25 cellular contexts compared by ENCODE assay signal in genomic region chr3:154089416-154090115, GRCh38. TPM values are rescaled to one million over a fixed set of nuclear protein-coding genes. Genes with fewer than 3 reads are reported as not detected.
A peak's percentile ranks its signal among the peaks of the same experiment; 100 is the strongest.
DNase-seq lines count a peak whose midpoint lies in the region; ATAC-seq and TF ChIP-seq lines count a peak whose summit lies in the region.
"Had no signal": no experiment of that assay in that cellular context is flagged by ENCODE, and none has a peak within 500 bp of the region (broad histone marks: within the 10 kb centered on the region; RNA-seq: fewer than 3 reads in every experiment).

No MANE protein-coding gene starts in this region.

- H4K20me1 ChIP-seq in SK-N-SH (ENCODE audit: insufficient read depth): no peaks in the 10 kb centered on the region

- CTCF ChIA-PET in SK-N-SH (lab: Yijun Ruan, JAX): interaction anchor here (5.7 kb wide), 1 partner anchor 164 kb away, joined by 40 read pairs; no protein-coding TSS in a partner anchor

- H3K4me3 ChIP-seq in SK-N-SH (ENCODE audit: low read depth in 2 of 2, low read length in 1 of 2) (no peak overlapping the region), brain microvascular endothelial cell (ENCODE audit: low read depth, low read length) (no peak overlapping the region)
- H3K4me3 ChIP-seq: cardiac muscle cell, HAP-1, neural progenitor cell, psoas muscle, tibial nerve had no signal

- ATAC-seq in left colon (peak; percentile 48), HG02763 (IDR thresholded peaks at IDR 0.05; ENCODE audit: unreplicated experiment) (no peak)
- ATAC-seq: left cardiac atrium, psoas muscle, T-helper 17 cell had no signal

- H3K27me3 ChIP-seq in SK-N-SH (ENCODE audit: insufficient read depth) (no peaks in the 10 kb centered on the region), brain microvascular endothelial cell (replicated peaks) (no peaks in the 10 kb centered on the region)
- H3K27me3 ChIP-seq: cardiac muscle cell, neural progenitor cell, tibial nerve had no signal

- intact Hi-C loops in left colon (cut with DNase I, micrococcal nuclease): no loop called here

- no peaks in the 10 kb centered on the region for H3K9me2 ChIP-seq in SK-N-SH

- H3K36me3 Mint-ChIP-seq in type B pancreatic cell: peaks cover 4% of the 10 kb centered on the region
- H3K36me3 Mint-ChIP-seq: neural progenitor cell had no signal

- H3K9me3 Mint-ChIP-seq in type B pancreatic cell: no peaks in the 10 kb centered on the region
- H3K9me3 Mint-ChIP-seq: dendritic cell treated with granulocyte-macrophage colony-stimulating factor and Interleukin-4, amounts not matched to agents 40 ng/mL and 50 ng/mL, for 4 days; neural progenitor cell had no signal

- H3K4me3 Mint-ChIP-seq in type B pancreatic cell: peak overlapping the region; percentile 68
- H3K4me3 Mint-ChIP-seq: dendritic cell treated with granulocyte-macrophage colony-stimulating factor and Interleukin-4, amounts not matched to agents 40 ng/mL and 50 ng/mL, for 4 days; neural progenitor cell; T-helper 17 cell had no signal

- H3K79me2 ChIP-seq in SK-N-SH (ENCODE audit: insufficient read depth): no peaks in the 10 kb centered on the region

- H3K4me1 Mint-ChIP-seq in type B pancreatic cell (ENCODE audit: unreplicated experiment): peaks cover 6% of the 10 kb centered on the region
- H3K4me1 Mint-ChIP-seq: neural progenitor cell had no signal

- DNase-seq in NCI-H2196 (lab: John Stamatoyannopoulos, UW; ENCODE audit: unreplicated experiment) (peak; percentile 20), NCI-H2196 treated with DMSO at 0.1 percent for 48 hours (lab: John Stamatoyannopoulos, UW; ENCODE audit: unreplicated experiment) (no peak), SK-N-SH (peak; percentile 44), left colon (no peak), type B pancreatic cell (ENCODE audit: extremely low spot score, unreplicated experiment) (no peak), epidermal melanocyte (ENCODE audit: insufficient read length, low spot score) (no peak), brain microvascular endothelial cell (no peak)
- DNase-seq: activated CD4-positive, alpha-beta T cell treated with anti-CD3 and anti-CD28 coated beads, Interleukin-2, amount 50 U/mL, for 48 hours; activated effector memory CD4-positive, alpha-beta T cell treated with anti-CD3 and anti-CD28 coated beads, Interleukin-2, amount 50 U/mL, for 16 hours; Kasumi-1; left cardiac atrium; NCI-H1092 treated with DMSO at 0.1 percent for 48 hours; NCI-H2107; NCI-H774; psoas muscle; SHP77 treated with DMSO at 0.1 percent for 48 hours; stimulated activated naive CD4-positive, alpha-beta T cell treated with Interleukin-2 at 50 U/mL for 16 hours; T-helper 17 cell; WERI-Rb-1 had no signal

- TF ChIP-seq RAD21 in SK-N-SH (IDR thresholded peaks at IDR 0.05; ENCODE audit: low read length): no peak

- 62% methylated on average over 11 of the region's 11 CpGs for WGBS in SK-N-SH (ENCODE audit: low lambda C conversion rate)

- POLR2A ChIA-PET in SK-N-SH (lab: Yijun Ruan, JAX): no interaction called here

- no peaks in the 10 kb centered on the region for H3K27me3 Mint-ChIP-seq in type B pancreatic cell
- H3K27me3 Mint-ChIP-seq: dendritic cell treated with granulocyte-macrophage colony-stimulating factor and Interleukin-4, amounts not matched to agents 40 ng/mL and 50 ng/mL, for 4 days had no signal

- in situ Hi-C loops in brain microvascular endothelial cell (cut with HindIII; ENCODE audit: low pct_ligation_motif_present, low sequenced_read_pairs): no loop called here

- no peaks in the 10 kb centered on the region for H3F3A ChIP-seq in SK-N-SH (replicated peaks; ENCODE audit: insufficient read depth)

- H3K9me3 ChIP-seq in SK-N-SH: no peaks in the 10 kb centered on the region
- H3K9me3 ChIP-seq: HAP-1, psoas muscle, tibial nerve had no signal

- TF ChIP-seq EP300 in SK-N-SH (IDR thresholded peaks at IDR 0.05; ENCODE audit: borderline replicate concordance in 1 of 2, low read depth in 1 of 2, low read length in 1 of 2): no peak

- H3K4me2 ChIP-seq in SK-N-SH: no peak overlapping the region
- H3K4me2 ChIP-seq: neural progenitor cell had no signal

- H3K36me3 ChIP-seq in SK-N-SH (replicated peaks in 1 of 2; ENCODE audit: control insufficient read depth in 1 of 2, insufficient read depth in 2 of 2, low read length in 1 of 2) (no peaks in the 10 kb centered on the region), brain microvascular endothelial cell (replicated peaks) (no peaks in the 10 kb centered on the region)
- H3K36me3 ChIP-seq: cardiac muscle cell, HAP-1, neural progenitor cell, WERI-Rb-1 had no signal

- peak overlapping the region; percentile 75 for H3K27ac Mint-ChIP-seq in type B pancreatic cell
- H3K27ac Mint-ChIP-seq: dendritic cell treated with granulocyte-macrophage colony-stimulating factor and Interleukin-4, amounts not matched to agents 40 ng/mL and 50 ng/mL, for 4 days; neural progenitor cell; T-helper 17 cell had no signal

- peaks cover 0 to 3% of the 10 kb centered on the region in 2 experiments; a peak in 1 of 4 replicates for H3K4me1 ChIP-seq in SK-N-SH (ENCODE audit: control insufficient read depth in 1 of 2, insufficient read depth in 2 of 2, low read depth in 1 of 2, low read length in 1 of 2)
- H3K4me1 ChIP-seq: HAP-1, neural progenitor cell, psoas muscle, tibial nerve had no signal

- TF ChIP-seq CTCF in SK-N-SH (IDR thresholded peaks at IDR 0.05) (no peak), type B pancreatic cell (conservative IDR thresholded peaks at IDR 0.05) (no peak), brain microvascular endothelial cell (IDR thresholded peaks at IDR 0.05; ENCODE audit: low read depth, low read length, missing control alignments) (no peak)

- no peak overlapping the region for H2AFZ ChIP-seq in SK-N-SH (ENCODE audit: low read depth)
- H2AFZ ChIP-seq: neural progenitor cell had no signal

- H3K27ac ChIP-seq in SK-N-SH (ENCODE audit: low read depth in 2 of 2, low read length in 1 of 2): no peak overlapping the region
- H3K27ac ChIP-seq in brain microvascular endothelial cell: no peak overlapping the region
- H3K27ac ChIP-seq: cardiac muscle cell, neural progenitor cell, psoas muscle, tibial nerve, WERI-Rb-1 had no signal

- no peak overlapping the region for H3K9ac ChIP-seq in SK-N-SH
- H3K9ac ChIP-seq: neural progenitor cell had no signal

TF ChIP-seq in SK-N-SH, 30 proteins besides CTCF, POLR2A, EP300 and RAD21:
- no peak for TF ChIP-seq RFX5 (IDR thresholded peaks at IDR 0.05; ENCODE audit: low read length)
- peak; percentile 43; the same call in 1 of the 2 replicates for TF ChIP-seq TCF12 (IDR thresholded peaks at IDR 0.05)

RNA-seq across cellular contexts. Expression of gene ARHGEF26, which starts 31.6 kb away (rescaled TPM):
- 0.70 and 1.2 TPM in 2 replicates for polyA plus RNA-seq in SK-N-SH (2012; rRNA removed)
- 1.6 and 1.8 TPM in 2 replicates for polyA plus RNA-seq in SK-N-SH (2012; cell fraction: cytosol; rRNA removed)
- polyA plus RNA-seq in SK-N-SH (2012; cell fraction: nucleus; rRNA removed): 2.4 and 2.5 TPM in 2 replicates
- total RNA-seq in left colon (1 to 10 TPM; 3.3 to 9.1 TPM), type B pancreatic cell (ENCODE audit: low replicate concordance) (7.8 and 12.7 TPM in 2 replicates)
- total RNA-seq: T-helper 17 cell had no signal

Comparison
In these comparisons a context has a peak if more than half of its experiments do, and no peak if none do; other contexts are left out.
1. DNase-seq: peak in NCI-H2196 (single experiment) and SK-N-SH (single experiment); none in NCI-H2196 treated with DMSO at 0.1 percent for 48 hours (single experiment), left colon (0 of 2), type B pancreatic cell (single experiment), epidermal melanocyte (single experiment) and brain microvascular endothelial cell (single experiment).